Comparison of ENCODE assay signal across 14 cellular contexts in genomic region chr6:25405442-25405841, GRCh38.
DNase-seq lines count a peak whose midpoint lies in the region; ATAC-seq and TF ChIP-seq lines count a peak whose summit lies in the region.
"Had no signal": no experiment of that assay in that cellular context is flagged by ENCODE, and none has a peak within 500 bp of the region (broad histone marks: within the 10 kb centered on the region; RNA-seq: fewer than 3 reads in every experiment).

No MANE protein-coding gene starts in this region.

- no peak overlapping the region for H2AFZ ChIP-seq in OCI-LY7 (ENCODE audit: low read length)
- no peak overlapping the region for H2AFZ ChIP-seq in PC-9
- H2AFZ ChIP-seq: neural progenitor cell had no signal

- POLR2A ChIA-PET in CD4-positive, alpha-beta T cell (lab: Charles Lee): interaction anchor here (0.6 to 4.6 kb wide), 14 partner anchors 9 to 921 kb away, joined by 3 to 66 read pairs (median 4); partner anchors contain the start of gene CARMIL1
- POLR2A ChIA-PET in OCI-LY7 (lab: Charles Lee) (interaction anchor here (0.7 to 11.6 kb wide), 12 partner anchors 8 to 139 kb away, joined by 3 to 233 read pairs (median 4); no protein-coding TSS in a partner anchor), PC-9 (lab: Charles Lee; ENCODE audit: unreplicated experiment) (no interaction called here)

- TF ChIP-seq CTCF in CD4-positive, alpha-beta T cell (IDR thresholded peaks at IDR 0.05): no peak
- TF ChIP-seq CTCF in OCI-LY7 (conservative IDR thresholded peaks at IDR 0.05; ENCODE audit: low read length): no peak
- no peak for TF ChIP-seq CTCF in PC-9 (conservative IDR thresholded peaks at IDR 0.05)
- no peak for TF ChIP-seq CTCF in omental fat pad (IDR thresholded peaks at IDR 0.05)

- no peaks in the 10 kb centered on the region for H3K9me3 ChIP-seq in CD4-positive, alpha-beta T cell (ENCODE audit: control insufficient read depth, low read length)
- no peaks in the 10 kb centered on the region for H3K9me3 ChIP-seq in OCI-LY7 (ENCODE audit: low read length)
- H3K9me3 ChIP-seq in PC-9 (ENCODE audit: insufficient read depth, low read depth): no peaks in the 10 kb centered on the region

- H3K79me2 ChIP-seq in OCI-LY7 (ENCODE audit: insufficient read depth, low read depth, low read length): peaks cover 86% of the 10 kb centered on the region
- no peaks in the 10 kb centered on the region for H3K79me2 ChIP-seq in PC-9 (ENCODE audit: low read depth)

- H3K9me2 ChIP-seq in OCI-LY7 (ENCODE audit: insufficient read depth, low read length) (no peaks in the 10 kb centered on the region), PC-9 (ENCODE audit: insufficient read depth) (no peaks in the 10 kb centered on the region)

- H3K4me1 ChIP-seq in OCI-LY7 (ENCODE audit: insufficient read depth, low read length, poor library complexity, severe bottlenecking): peaks cover 98% of the 10 kb centered on the region
- no peaks in the 10 kb centered on the region for H3K4me1 ChIP-seq in PC-9 (replicated peaks; ENCODE audit: insufficient read depth)

- no peak overlapping the region for H3K4me3 Mint-ChIP-seq in CD4-positive, alpha-beta T cell
- no peak overlapping the region for H3K4me3 Mint-ChIP-seq in memory B cell
- H3K4me3 Mint-ChIP-seq in stimulated activated naive CD8-positive, alpha-beta T cell treated with anti-CD3 and anti-CD28 coated beads, Interleukin-15, amount 100 ng/mL, for 72 hours: no peak overlapping the region
- H3K4me3 Mint-ChIP-seq: activated T-cell treated with anti-CD3 and anti-CD28 coated beads, Interleukin-2, amount 50 U/mL, for 24 hours; H9; neural progenitor cell had no signal

- intact Hi-C loops in CD4-positive, alpha-beta T cell (cut with DNase I, micrococcal nuclease): loop anchor here in 1 of 2 experiments (2.0 kb wide), 1 partner anchor 39 kb away; no protein-coding TSS in a partner anchor
- intact Hi-C loops in OCI-LY7 (cut with micrococcal nuclease; ENCODE audit: unreplicated experiment) (loop anchor here (1.0 to 2.0 kb wide), 3 partner anchors 17 to 83 kb away; no protein-coding TSS in a partner anchor), PC-9 (cut with micrococcal nuclease; ENCODE audit: unreplicated experiment) (no loop called here)

- no peak for ATAC-seq in CD4-positive, alpha-beta T cell (ENCODE audit: poor library complexity)
- peak; percentile 21 for ATAC-seq in HG02763 (IDR thresholded peaks at IDR 0.05; ENCODE audit: unreplicated experiment)
- ATAC-seq in memory B cell (ENCODE audit: low read depth): peak; percentile 70
- no peak for ATAC-seq in stimulated activated naive CD8-positive, alpha-beta T cell treated with anti-CD3 and anti-CD28 coated beads, Interleukin-15, amount 100 ng/mL, for 72 hours
- ATAC-seq in omental fat pad (ENCODE audit: low FRiP score): no peak

- BruUV-seq in OCI-LY7 (replicated peaks; lab: Mats Ljungman, UMichigan) (no TSS peak), PC-9 (replicated peaks; lab: Mats Ljungman, UMichigan) (no TSS peak)

- H3K4me2 ChIP-seq in OCI-LY7 (ENCODE audit: low read length) (peak overlapping the region; percentile 98), PC-9 (no peak overlapping the region)
- H3K4me2 ChIP-seq: neural progenitor cell had no signal

- no peaks in the 10 kb centered on the region for H3K27me3 Mint-ChIP-seq in CD4-positive, alpha-beta T cell
- H3K27me3 Mint-ChIP-seq in memory B cell: no peaks in the 10 kb centered on the region
- H3K27me3 Mint-ChIP-seq in stimulated activated naive CD8-positive, alpha-beta T cell treated with anti-CD3 and anti-CD28 coated beads, Interleukin-15, amount 100 ng/mL, for 72 hours: no peaks in the 10 kb centered on the region
- H3K27me3 Mint-ChIP-seq: activated T-cell treated with anti-CD3 and anti-CD28 coated beads, Interleukin-2, amount 50 U/mL, for 24 hours had no signal

- peak overlapping the region; percentile 72 for H3K27ac ChIP-seq in CD4-positive, alpha-beta T cell (ENCODE audit: low read depth, low read length)
- H3K27ac ChIP-seq in OCI-LY7 (ENCODE audit: low read depth, low read length, poor library complexity, severe bottlenecking) (peak overlapping the region; percentile 98), PC-9 (no peak overlapping the region)
- H3K27ac ChIP-seq: neural progenitor cell had no signal

- H3K27me3 ChIP-seq in CD4-positive, alpha-beta T cell (ENCODE audit: control insufficient read depth, insufficient read depth, low read length): no peaks in the 10 kb centered on the region
- H3K27me3 ChIP-seq in PC-9 (ENCODE audit: insufficient read depth, low read depth): no peaks in the 10 kb centered on the region
- H3K27me3 ChIP-seq: neural progenitor cell had no signal

- H3F3A ChIP-seq in PC-9 (ENCODE audit: insufficient read depth, low read depth): peaks cover under 1% of the 10 kb centered on the region; the same call in 1 of the 2 replicates

- H3K27ac Mint-ChIP-seq in CD4-positive, alpha-beta T cell: no peak overlapping the region
- H3K27ac Mint-ChIP-seq in memory B cell: no peak overlapping the region
- no peak overlapping the region for H3K27ac Mint-ChIP-seq in stimulated activated naive CD8-positive, alpha-beta T cell treated with anti-CD3 and anti-CD28 coated beads, Interleukin-15, amount 100 ng/mL, for 72 hours
- H3K27ac Mint-ChIP-seq: neural progenitor cell had no signal

- H3K36me3 ChIP-seq in OCI-LY7 (ENCODE audit: insufficient read depth, low read length) (no peaks in the 10 kb centered on the region), PC-9 (ENCODE audit: low read depth) (no peaks in the 10 kb centered on the region)
- H3K36me3 ChIP-seq: neural progenitor cell had no signal

- H3K9me3 Mint-ChIP-seq in CD4-positive, alpha-beta T cell: no peaks in the 10 kb centered on the region
- no peaks in the 10 kb centered on the region for H3K9me3 Mint-ChIP-seq in memory B cell
- no peaks in the 10 kb centered on the region for H3K9me3 Mint-ChIP-seq in stimulated activated naive CD8-positive, alpha-beta T cell treated with anti-CD3 and anti-CD28 coated beads, Interleukin-15, amount 100 ng/mL, for 72 hours
- H3K9me3 Mint-ChIP-seq: activated T-cell treated with anti-CD3 and anti-CD28 coated beads, Interleukin-2, amount 50 U/mL, for 24 hours; H9; neural progenitor cell had no signal

- H3K4me3 ChIP-seq in OCI-LY7 (ENCODE audit: low read depth, low read length, poor library complexity, severe bottlenecking) (peak overlapping the region; percentile 63), PC-9 (no peak overlapping the region)
- H3K4me3 ChIP-seq: neural progenitor cell, skin epidermis had no signal

- no peak for DNase-seq in CD4-positive, alpha-beta T cell
- peak; percentile 54 for DNase-seq in OCI-LY7 (ENCODE audit: low spot score)
- peak in 1 of 2 donors; percentile 11 for DNase-seq in memory B cell (ENCODE audit: low spot score in 2 of 2)
- DNase-seq in stimulated activated naive CD8-positive, alpha-beta T cell treated with anti-CD3 and anti-CD28 coated beads, Interleukin-15, amount 100 ng/mL, for 72 hours: no peak
- DNase-seq in PC-9: no peak
- DNase-seq in kidney glomerular epithelial cell (lab: John Stamatoyannopoulos, UW): no peak
- DNase-seq in omental fat pad (ENCODE audit: low spot score): no peak
- DNase-seq: activated CD4-positive, CD25-positive, alpha-beta regulatory T cell treated with anti-CD3 and anti-CD28 coated beads, Interleukin-2, amount 50 U/mL, for 72 hours; GDM1; H9 had no signal

- H3K36me3 Mint-ChIP-seq in CD4-positive, alpha-beta T cell (ENCODE audit: low read depth): no peaks in the 10 kb centered on the region
- H3K36me3 Mint-ChIP-seq in memory B cell: no peaks in the 10 kb centered on the region
- H3K36me3 Mint-ChIP-seq: neural progenitor cell had no signal

- CTCF ChIA-PET in CD4-positive, alpha-beta T cell (lab: Charles Lee): interaction anchor here (1.1 kb wide), 1 partner anchor 35 kb away, joined by 4 read pairs; no protein-coding TSS in a partner anchor
- CTCF ChIA-PET in OCI-LY7 (lab: Charles Lee; ENCODE audit: unreplicated experiment) (interaction anchor here (0.8 to 1.3 kb wide), 2 partner anchors 9 to 20 kb away, joined by 3 to 4 read pairs; no protein-coding TSS in a partner anchor), PC-9 (lab: Charles Lee) (no interaction called here)

- peaks cover 7% of the 10 kb centered on the region for H3K4me1 Mint-ChIP-seq in CD4-positive, alpha-beta T cell (ENCODE audit: low read depth)
- peaks cover 19% of the 10 kb centered on the region for H3K4me1 Mint-ChIP-seq in memory B cell
- H3K4me1 Mint-ChIP-seq in stimulated activated naive CD8-positive, alpha-beta T cell treated with anti-CD3 and anti-CD28 coated beads, Interleukin-15, amount 100 ng/mL, for 72 hours: peaks cover 23% of the 10 kb centered on the region
- H3K4me1 Mint-ChIP-seq: neural progenitor cell had no signal

- no peaks in the 10 kb centered on the region for H4K20me1 ChIP-seq in OCI-LY7 (ENCODE audit: insufficient read depth, low read length)
- H4K20me1 ChIP-seq in PC-9 (ENCODE audit: insufficient read depth): no peaks in the 10 kb centered on the region

Comparison
In these comparisons a context has a peak if more than half of its experiments do, and no peak if none do; other contexts are left out.
1. ATAC-seq: peak in HG02763 (single experiment) and memory B cell (single experiment); none in CD4-positive, alpha-beta T cell (single experiment), stimulated activated naive CD8-positive, alpha-beta T cell treated with anti-CD3 and anti-CD28 coated beads, Interleukin-15, amount 100 ng/mL, for 72 hours (single experiment) and omental fat pad (single experiment).